In genomic region chr14:61322011-61322798, GRCh38 we compare ENCODE assay signal across 8 cellular contexts. TPM values are rescaled to one million over a fixed set of nuclear protein-coding genes. Genes with fewer than 3 reads are reported as not detected.
DNase-seq lines count a peak whose midpoint lies in the region; ATAC-seq and TF ChIP-seq lines count a peak whose summit lies in the region.

No MANE protein-coding gene starts in this region.

- DNase-seq in GM06990 (ENCODE audit: extremely low read depth, insufficient read length) (peak; percentile 73), HPDE6-E6E7 (ENCODE audit: extremely low spot score) (peak; percentile 60), right cardiac atrium (peak; percentile 55 to 76 (median 76)), 8988T (no peak), SHP77 (lab: John Stamatoyannopoulos, UW) (no peak)
- peak in 1 of 2 donors; percentile 79 for DNase-seq in activated naive CD4-positive, alpha-beta T cell treated with anti-CD3 and anti-CD28 coated beads, Interleukin-2, amount 50 U/mL, for 72 hours (ENCODE audit: low spot score in 2 of 2)

- H3K9me3 ChIP-seq in right cardiac atrium (ENCODE audit: control insufficient read depth, low read length) (no peaks in the 10 kb centered on the region), skeletal muscle tissue (ENCODE audit: control insufficient read depth in 3 of 3, low read length in 3 of 3) (no peaks in the 10 kb centered on the region)

- H3K9ac ChIP-seq in skeletal muscle tissue (ENCODE audit: low read depth in 1 of 3, low read length in 3 of 3), result peak overlapping the region; percentile 61 to 74 (median 68)

- H3K4me1 ChIP-seq in right cardiac atrium (ENCODE audit: control insufficient read depth, insufficient read depth, low read length), result no peaks in the 10 kb centered on the region
- peaks cover 13 to 17% (median 14%) of the 10 kb centered on the region in 3 donors for H3K4me1 ChIP-seq in skeletal muscle tissue (ENCODE audit: control insufficient read depth in 3 of 3, insufficient read depth in 3 of 3, low read length in 3 of 3)

- H3K27me3 ChIP-seq in GM06990 (replicated peaks; ENCODE audit: control insufficient read depth, insufficient read depth, low read length) (no peaks in the 10 kb centered on the region; the same call in 1 of the 2 replicates), right cardiac atrium (ENCODE audit: control insufficient read depth, insufficient read depth) (no peaks in the 10 kb centered on the region), skeletal muscle tissue (ENCODE audit: control insufficient read depth in 3 of 3, insufficient read depth in 3 of 3, low read length in 3 of 3) (peaks cover 8 to 19% (median 12%) of the 10 kb centered on the region in 3 donors)

- H3K36me3 ChIP-seq in GM06990 (ENCODE audit: control insufficient read depth, insufficient read depth, low read length) (no peaks in the 10 kb centered on the region), skeletal muscle tissue (ENCODE audit: control insufficient read depth in 3 of 3, insufficient read depth in 3 of 3, low read length in 3 of 3) (no peaks in the 10 kb centered on the region)

- H3K27ac ChIP-seq in right cardiac atrium (ENCODE audit: low read length) (peak overlapping the region; percentile 31), skeletal muscle tissue (ENCODE audit: low read depth, low read length) (peak overlapping the region; percentile 46)

- TF ChIP-seq CTCF in GM06990 (IDR thresholded peaks at IDR 0.05; ENCODE audit: insufficient read depth, low read length, poor library complexity, severe bottlenecking), result no peak

- intact Hi-C loops in right cardiac atrium (cut with DNase I), result loop anchor here in 3 of 4 donors (10.0 kb wide), 2 partner anchors 113 to 133 kb away; no protein-coding TSS in a partner anchor

- H3K4me3 ChIP-seq in GM06990 (replicated peaks; ENCODE audit: low read depth, low read length) (peak overlapping the region; percentile 83), right cardiac atrium (ENCODE audit: low read length) (peak overlapping the region; percentile 66), skeletal muscle tissue (ENCODE audit: low read length in 3 of 3) (peak overlapping the region; percentile 76 to 79 (median 78))

- peaks cover 29 to 35% of the 10 kb centered on the region in 2 donors for H3K36me3 Mint-ChIP-seq in activated naive CD4-positive, alpha-beta T cell treated with anti-CD3 and anti-CD28 coated beads, Interleukin-2, amount 50 U/mL, for 72 hours

- H3K27ac Mint-ChIP-seq in activated naive CD4-positive, alpha-beta T cell treated with anti-CD3 and anti-CD28 coated beads, Interleukin-2, amount 50 U/mL, for 72 hours, result peak overlapping the region; percentile 92 to 97

- WGBS in right cardiac atrium, result 2% methylated on average over 63 of the region's 63 CpGs

- ATAC-seq in activated naive CD4-positive, alpha-beta T cell treated with anti-CD3 and anti-CD28 coated beads, Interleukin-2, amount 50 U/mL, for 72 hours, result peak; percentile 3 to 18
- ATAC-seq in right cardiac atrium (peak; percentile 35 to 43), HG02870 (IDR thresholded peaks at IDR 0.05; ENCODE audit: unreplicated experiment) (no peak)

- no peaks in the 10 kb centered on the region for H3K9me3 Mint-ChIP-seq in activated naive CD4-positive, alpha-beta T cell treated with anti-CD3 and anti-CD28 coated beads, Interleukin-2, amount 50 U/mL, for 72 hours

RNA-seq across cellular contexts. Expression of gene PRKCH, which starts 0.8 kb away (rescaled TPM):
- total RNA-seq in activated naive CD4-positive, alpha-beta T cell treated with anti-CD3 and anti-CD28 coated beads, Interleukin-2, amount 50 U/mL, for 72 hours, result 100 to 1,000 TPM; 131 to 216 TPM
- 10 to 100 TPM; 25.8 to 31.3 (median 28.2) TPM for total RNA-seq in right cardiac atrium
- 11.9 TPM for polyA plus RNA-seq in right cardiac atrium
- total RNA-seq in skeletal muscle tissue, result 32.4 TPM

RNA-seq across cellular contexts. Expression of gene TMEM30B, which starts 41.1 kb away (rescaled TPM):
- 1 to 10 TPM; 1.4 to 2.1 TPM for total RNA-seq in activated naive CD4-positive, alpha-beta T cell treated with anti-CD3 and anti-CD28 coated beads, Interleukin-2, amount 50 U/mL, for 72 hours
- 1 to 10 TPM; 1.3 to 2.2 (median 1.7) TPM for total RNA-seq in right cardiac atrium
- 1.0 TPM for polyA plus RNA-seq in right cardiac atrium
- 1.6 TPM for total RNA-seq in skeletal muscle tissue

Comparison
In these comparisons a context has a peak if more than half of its experiments do, and no peak if none do; other contexts are left out.
1. DNase-seq: peak in GM06990 (single experiment), HPDE6-E6E7 (single experiment) and right cardiac atrium (3 of 3); none in 8988T (single experiment) and SHP77 (0 of 2).
2. Peak in every context shown above with its lines, with median percentiles within 50 percentile points of each other: H3K4me3 ChIP-seq.